ENCODE assay signal across 20 cellular contexts in the genomic region with DNA sequence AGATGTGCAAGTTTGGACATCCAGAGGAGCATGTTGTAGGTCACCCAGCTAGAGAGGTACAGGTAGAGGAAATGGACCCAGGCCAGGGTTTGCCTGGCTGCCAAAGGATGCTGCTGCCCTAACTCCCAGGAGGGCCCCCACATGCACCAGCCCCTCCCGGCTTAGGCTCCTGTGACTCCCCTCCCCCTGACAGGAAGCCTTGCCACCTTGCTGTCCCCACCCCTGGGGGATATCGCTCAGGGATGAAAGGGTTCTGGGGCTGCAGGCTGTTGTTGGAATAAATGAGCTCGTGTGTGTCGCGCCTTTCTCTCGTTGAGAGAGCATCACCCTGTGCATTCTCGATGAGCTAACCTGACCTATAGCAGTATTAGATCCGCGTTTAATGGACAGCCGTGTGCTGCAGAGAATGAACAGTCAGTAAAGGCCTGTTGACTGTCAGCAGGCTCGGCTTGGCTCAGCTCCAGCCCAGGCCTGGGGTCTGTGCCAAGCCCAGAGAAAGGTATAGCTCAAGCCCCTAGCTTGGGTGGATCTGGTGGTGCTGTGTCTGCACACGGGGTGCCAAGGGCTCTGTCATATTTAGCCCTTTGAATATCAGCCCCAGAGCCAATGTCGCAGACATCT.
DNase-seq lines count a peak whose midpoint lies in the region; ATAC-seq, FAIRE-seq and TF ChIP-seq lines count a peak whose summit lies in the region.
"Had no signal": no experiment of that assay in that cellular context is flagged by ENCODE, and none has a peak within 500 bp of the region (broad histone marks: within the 10 kb centered on the region; RNA-seq: fewer than 3 reads in every experiment).

No MANE protein-coding gene starts in this region.

- intact Hi-C loops in kidney (cut with DNase I) (no loop called here), Right ventricle myocardium inferior (cut with DNase I) (no loop called here)

- H3K36me3 ChIP-seq in kidney (ENCODE audit: control insufficient read depth in 1 of 2, insufficient read depth in 2 of 2, low read length in 2 of 2), result no peaks in the 10 kb centered on the region
- H3K36me3 ChIP-seq: breast epithelium, left ventricle myocardium inferior, Peyer's patch, stomach had no signal

- no peak for TF ChIP-seq CTCF in kidney (IDR thresholded peaks at IDR 0.05; ENCODE audit: borderline replicate concordance, extremely low read depth, insufficient read depth)

- no peaks in the 10 kb centered on the region for H3K4me1 ChIP-seq in kidney (ENCODE audit: control insufficient read depth in 1 of 2, insufficient read depth in 1 of 2, low read depth in 1 of 2, low read length in 2 of 2)

- H3K9me3 ChIP-seq in kidney (ENCODE audit: control insufficient read depth in 1 of 2, low read length in 2 of 2), result no peaks in the 10 kb centered on the region
- H3K9me3 ChIP-seq: breast epithelium, left ventricle myocardium inferior, Peyer's patch, stomach had no signal

- H3K9ac ChIP-seq in kidney (ENCODE audit: low read length in 2 of 2), result no peak overlapping the region

- H3K4me3 ChIP-seq in kidney (ENCODE audit: low read length in 2 of 2), result no peak overlapping the region
- H3K4me3 ChIP-seq: breast epithelium, left ventricle myocardium inferior, Peyer's patch, smooth muscle cell, stomach had no signal

- FAIRE-seq in kidney (lab: Jason Lieb, UNC), result no peak
- FAIRE-seq: GM18507, GM19239 had no signal

- DNase-seq in DMS153 (lab: John Stamatoyannopoulos, UW) (peak; percentile 65), NCI-H1092 (lab: John Stamatoyannopoulos, UW) (peak; percentile 72), NCI-H748 treated with DMSO at 0.1 percent for 48 hours (lab: John Stamatoyannopoulos, UW) (peak; percentile 13), kidney (peak; percentile 36), Right ventricle myocardium inferior (ENCODE audit: missing footprints) (no peak)
- DNase-seq: activated CD4-positive, CD25-positive, alpha-beta regulatory T cell treated with anti-CD3 and anti-CD28 coated beads, Interleukin-2, amount 50 U/mL, for 72 hours; activated T-cell treated with anti-CD3 and anti-CD28 coated beads for 4 hours; effector memory CD4-positive, alpha-beta T cell; Kasumi-1; left ventricle myocardium inferior; NCI-H226; Peyer's patch; stomach had no signal

- no peak overlapping the region for H3K27ac ChIP-seq in kidney (ENCODE audit: low read depth in 2 of 2, low read length in 2 of 2)
- H3K27ac ChIP-seq: breast epithelium, left ventricle myocardium inferior, Peyer's patch, stomach had no signal

- ATAC-seq in HG02973 (IDR thresholded peaks at IDR 0.05; ENCODE audit: unreplicated experiment) (no peak), GM19023 (IDR thresholded peaks at IDR 0.05; ENCODE audit: unreplicated experiment) (no peak), Right ventricle myocardium inferior (no peak)
- ATAC-seq: activated naive CD4-positive, alpha-beta T cell treated with anti-CD3 and anti-CD28 coated beads, Interleukin-2, amount 50 U/mL, for 72 hours had no signal
